ENCODE assay signal across 1 cellular context in genomic region chr4:98995183-98996055, GRCh38.
TF ChIP-seq lines count a peak whose summit lies in the region.

METAP1 (plus strand) TSS chr4:98995721; CDS start chr4:98995754, 33 bp downstream.

TF ChIP-seq in HepG2, 621 proteins besides CTCF, POLR2A, EP300 and RAD21 (continued from another document and continues in another):
- TF ChIP-seq, protein P1, sequence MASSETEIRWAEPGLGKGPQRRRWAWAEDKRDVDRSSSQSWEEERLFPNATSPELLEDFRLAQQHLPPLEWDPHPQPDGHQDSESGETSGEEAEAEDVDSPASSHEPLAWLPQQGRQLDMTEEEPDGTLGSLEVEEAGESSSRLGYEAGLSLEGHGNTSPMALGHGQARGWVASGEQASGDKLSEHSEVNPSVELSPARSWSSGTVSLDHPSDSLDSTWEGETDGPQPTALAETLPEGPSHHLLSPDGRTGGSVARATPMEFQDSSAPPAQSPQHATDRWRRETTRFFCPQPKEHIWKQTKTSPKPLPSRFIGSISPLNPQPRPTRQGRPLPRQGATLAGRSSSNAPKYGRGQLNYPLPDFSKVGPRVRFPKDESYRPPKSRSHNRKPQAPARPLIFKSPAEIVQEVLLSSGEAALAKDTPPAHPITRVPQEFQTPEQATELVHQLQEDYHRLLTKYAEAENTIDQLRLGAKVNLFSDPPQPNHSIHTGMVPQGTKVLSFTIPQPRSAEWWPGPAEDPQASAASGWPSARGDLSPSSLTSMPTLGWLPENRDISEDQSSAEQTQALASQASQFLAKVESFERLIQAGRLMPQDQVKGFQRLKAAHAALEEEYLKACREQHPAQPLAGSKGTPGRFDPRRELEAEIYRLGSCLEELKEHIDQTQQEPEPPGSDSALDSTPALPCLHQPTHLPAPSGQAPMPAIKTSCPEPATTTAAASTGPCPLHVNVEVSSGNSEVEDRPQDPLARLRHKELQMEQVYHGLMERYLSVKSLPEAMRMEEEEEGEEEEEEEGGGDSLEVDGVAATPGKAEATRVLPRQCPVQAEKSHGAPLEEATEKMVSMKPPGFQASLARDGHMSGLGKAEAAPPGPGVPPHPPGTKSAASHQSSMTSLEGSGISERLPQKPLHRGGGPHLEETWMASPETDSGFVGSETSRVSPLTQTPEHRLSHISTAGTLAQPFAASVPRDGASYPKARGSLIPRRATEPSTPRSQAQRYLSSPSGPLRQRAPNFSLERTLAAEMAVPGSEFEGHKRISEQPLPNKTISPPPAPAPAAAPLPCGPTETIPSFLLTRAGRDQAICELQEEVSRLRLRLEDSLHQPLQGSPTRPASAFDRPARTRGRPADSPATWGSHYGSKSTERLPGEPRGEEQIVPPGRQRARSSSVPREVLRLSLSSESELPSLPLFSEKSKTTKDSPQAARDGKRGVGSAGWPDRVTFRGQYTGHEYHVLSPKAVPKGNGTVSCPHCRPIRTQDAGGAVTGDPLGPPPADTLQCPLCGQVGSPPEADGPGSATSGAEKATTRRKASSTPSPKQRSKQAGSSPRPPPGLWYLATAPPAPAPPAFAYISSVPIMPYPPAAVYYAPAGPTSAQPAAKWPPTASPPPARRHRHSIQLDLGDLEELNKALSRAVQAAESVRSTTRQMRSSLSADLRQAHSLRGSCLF (CRISPR knock-in tag; IDR thresholded peaks at IDR 0.05; ENCODE audit: borderline replicate concordance), result no peak
- TF ChIP-seq NCOA1 (CRISPR knock-in tag; IDR thresholded peaks at IDR 0.05) (peak; percentile 91), ZC3H4 (CRISPR knock-in tag; IDR thresholded peaks at IDR 0.05; ENCODE audit: borderline replicate concordance) (no peak), STAG1 (CRISPR knock-in tag; IDR thresholded peaks at IDR 0.05) (peak; percentile 92), HDAC2 (CRISPR knock-in tag; IDR thresholded peaks at IDR 0.05) (0 out of 2 replicates have a peak, but pooled peaks have one; percentile 52), SP1 (IDR thresholded peaks at IDR 0.05) (no peak), SP1 (CRISPR knock-in tag; IDR thresholded peaks at IDR 0.05) (peak; percentile 8; the same call in 1 of the 2 replicates), ZNF790 (CRISPR knock-in tag; IDR thresholded peaks at IDR 0.05; ENCODE audit: borderline replicate concordance) (no peak), ZNF337 (CRISPR knock-in tag; IDR thresholded peaks at IDR 0.05; ENCODE audit: borderline replicate concordance, low read depth) (no peak), ZNF670 (CRISPR knock-in tag; IDR thresholded peaks at IDR 0.05; ENCODE audit: borderline replicate concordance) (peak; percentile 24; the same call in 1 of the 2 replicates), ARNT (IDR thresholded peaks at IDR 0.05) (no peak), PAWR (CRISPR knock-in tag; IDR thresholded peaks at IDR 0.05; ENCODE audit: borderline replicate concordance) (0 out of 2 replicates have a peak, but pooled peaks have one; percentile 80), ZNF749 (CRISPR knock-in tag; IDR thresholded peaks at IDR 0.05; ENCODE audit: borderline replicate concordance) (no peak), PTBP1 (IDR thresholded peaks at IDR 0.05; ENCODE audit: low read depth, low read length, poor library complexity, severe bottlenecking) (no peak), MIER2 (CRISPR knock-in tag; IDR thresholded peaks at IDR 0.05) (no peak; the same call in 1 of the 2 replicates), TEAD2 (CRISPR knock-in tag; IDR thresholded peaks at IDR 0.05) (no peak), SALL1 (CRISPR knock-in tag; IDR thresholded peaks at IDR 0.05) (peak; percentile 80), ARNTL (CRISPR knock-in tag; IDR thresholded peaks at IDR 0.05) (peak; percentile 31; the same call in 1 of the 2 replicates), ESRRA (CRISPR knock-in tag; IDR thresholded peaks at IDR 0.05; ENCODE audit: low read depth) (no peak), NFIB (CRISPR knock-in tag; IDR thresholded peaks at IDR 0.05; ENCODE audit: borderline replicate concordance) (no peak), FOXA1 (IDR thresholded peaks at IDR 0.05) (no peak), FOXA1 (CRISPR knock-in tag; IDR thresholded peaks at IDR 0.05) (0 out of 2 replicates have a peak, but pooled peaks have one; percentile 16), ZFX (CRISPR knock-in tag; IDR thresholded peaks at IDR 0.05; ENCODE audit: low read depth) (peak; percentile 67), ZNF557 (CRISPR knock-in tag; IDR thresholded peaks at IDR 0.05) (no peak), ZNF350 (CRISPR knock-in tag; IDR thresholded peaks at IDR 0.05; ENCODE audit: borderline replicate concordance, low read depth) (peak; percentile 65; the same call in 1 of the 2 replicates), ZBTB38 (CRISPR knock-in tag; IDR thresholded peaks at IDR 0.05) (peak; percentile 80; the same call in 1 of the 2 replicates), NFKB2 (CRISPR knock-in tag; IDR thresholded peaks at IDR 0.05; ENCODE audit: borderline replicate concordance) (peak; percentile 78; the same call in 1 of the 2 replicates), DMAP1 (CRISPR knock-in tag; IDR thresholded peaks at IDR 0.05) (peak; percentile 90), CHCHD3 (CRISPR knock-in tag; IDR thresholded peaks at IDR 0.05) (peak; percentile 91), IKZF1 (IDR thresholded peaks at IDR 0.05) (no peak), ZNF431 (CRISPR knock-in tag; IDR thresholded peaks at IDR 0.05; ENCODE audit: borderline replicate concordance, low read depth) (no peak; the same call in 1 of the 2 replicates), TCF7 (IDR thresholded peaks at IDR 0.05; ENCODE audit: low read depth) (no peak), ZNF615 (CRISPR knock-in tag; IDR thresholded peaks at IDR 0.05; ENCODE audit: borderline replicate concordance) (no peak), SMAD3 (CRISPR knock-in tag; IDR thresholded peaks at IDR 0.05) (peak; percentile 35; the same call in 1 of the 2 replicates), TRIM24 (CRISPR knock-in tag; IDR thresholded peaks at IDR 0.05) (no peak), RARA (CRISPR knock-in tag; IDR thresholded peaks at IDR 0.05) (peak; percentile 12; the same call in 1 of the 2 replicates), ZNF441 (CRISPR knock-in tag; IDR thresholded peaks at IDR 0.05; ENCODE audit: borderline replicate concordance) (no peak; the same call in 1 of the 2 replicates), JUND (CRISPR knock-in tag; IDR thresholded peaks at IDR 0.05) (no peak), POLR2G (IDR thresholded peaks at IDR 0.05; ENCODE audit: low read depth, low read length) (peak; percentile 87), SIN3B (IDR thresholded peaks at IDR 0.05; ENCODE audit: low read length) (no peak), TFAP4 (IDR thresholded peaks at IDR 0.05; ENCODE audit: borderline replicate concordance, low read depth) (no peak)
- TF ChIP-seq, protein P2, sequence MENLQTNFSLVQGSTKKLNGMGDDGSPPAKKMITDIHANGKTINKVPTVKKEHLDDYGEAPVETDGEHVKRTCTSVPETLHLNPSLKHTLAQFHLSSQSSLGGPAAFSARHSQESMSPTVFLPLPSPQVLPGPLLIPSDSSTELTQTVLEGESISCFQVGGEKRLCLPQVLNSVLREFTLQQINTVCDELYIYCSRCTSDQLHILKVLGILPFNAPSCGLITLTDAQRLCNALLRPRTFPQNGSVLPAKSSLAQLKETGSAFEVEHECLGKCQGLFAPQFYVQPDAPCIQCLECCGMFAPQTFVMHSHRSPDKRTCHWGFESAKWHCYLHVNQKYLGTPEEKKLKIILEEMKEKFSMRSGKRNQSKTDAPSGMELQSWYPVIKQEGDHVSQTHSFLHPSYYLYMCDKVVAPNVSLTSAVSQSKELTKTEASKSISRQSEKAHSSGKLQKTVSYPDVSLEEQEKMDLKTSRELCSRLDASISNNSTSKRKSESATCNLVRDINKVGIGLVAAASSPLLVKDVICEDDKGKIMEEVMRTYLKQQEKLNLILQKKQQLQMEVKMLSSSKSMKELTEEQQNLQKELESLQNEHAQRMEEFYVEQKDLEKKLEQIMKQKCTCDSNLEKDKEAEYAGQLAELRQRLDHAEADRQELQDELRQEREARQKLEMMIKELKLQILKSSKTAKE (CRISPR knock-in tag; IDR thresholded peaks at IDR 0.05; ENCODE audit: borderline replicate concordance), result peak; percentile 19; the same call in 1 of the 2 replicates
- TF ChIP-seq, protein P3, sequence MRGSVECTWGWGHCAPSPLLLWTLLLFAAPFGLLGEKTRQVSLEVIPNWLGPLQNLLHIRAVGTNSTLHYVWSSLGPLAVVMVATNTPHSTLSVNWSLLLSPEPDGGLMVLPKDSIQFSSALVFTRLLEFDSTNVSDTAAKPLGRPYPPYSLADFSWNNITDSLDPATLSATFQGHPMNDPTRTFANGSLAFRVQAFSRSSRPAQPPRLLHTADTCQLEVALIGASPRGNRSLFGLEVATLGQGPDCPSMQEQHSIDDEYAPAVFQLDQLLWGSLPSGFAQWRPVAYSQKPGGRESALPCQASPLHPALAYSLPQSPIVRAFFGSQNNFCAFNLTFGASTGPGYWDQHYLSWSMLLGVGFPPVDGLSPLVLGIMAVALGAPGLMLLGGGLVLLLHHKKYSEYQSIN (CRISPR knock-in tag; IDR thresholded peaks at IDR 0.05; ENCODE audit: borderline replicate concordance), result no peak
- TF ChIP-seq, protein P4, sequence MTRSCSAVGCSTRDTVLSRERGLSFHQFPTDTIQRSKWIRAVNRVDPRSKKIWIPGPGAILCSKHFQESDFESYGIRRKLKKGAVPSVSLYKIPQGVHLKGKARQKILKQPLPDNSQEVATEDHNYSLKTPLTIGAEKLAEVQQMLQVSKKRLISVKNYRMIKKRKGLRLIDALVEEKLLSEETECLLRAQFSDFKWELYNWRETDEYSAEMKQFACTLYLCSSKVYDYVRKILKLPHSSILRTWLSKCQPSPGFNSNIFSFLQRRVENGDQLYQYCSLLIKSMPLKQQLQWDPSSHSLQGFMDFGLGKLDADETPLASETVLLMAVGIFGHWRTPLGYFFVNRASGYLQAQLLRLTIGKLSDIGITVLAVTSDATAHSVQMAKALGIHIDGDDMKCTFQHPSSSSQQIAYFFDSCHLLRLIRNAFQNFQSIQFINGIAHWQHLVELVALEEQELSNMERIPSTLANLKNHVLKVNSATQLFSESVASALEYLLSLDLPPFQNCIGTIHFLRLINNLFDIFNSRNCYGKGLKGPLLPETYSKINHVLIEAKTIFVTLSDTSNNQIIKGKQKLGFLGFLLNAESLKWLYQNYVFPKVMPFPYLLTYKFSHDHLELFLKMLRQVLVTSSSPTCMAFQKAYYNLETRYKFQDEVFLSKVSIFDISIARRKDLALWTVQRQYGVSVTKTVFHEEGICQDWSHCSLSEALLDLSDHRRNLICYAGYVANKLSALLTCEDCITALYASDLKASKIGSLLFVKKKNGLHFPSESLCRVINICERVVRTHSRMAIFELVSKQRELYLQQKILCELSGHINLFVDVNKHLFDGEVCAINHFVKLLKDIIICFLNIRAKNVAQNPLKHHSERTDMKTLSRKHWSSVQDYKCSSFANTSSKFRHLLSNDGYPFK (CRISPR knock-in tag; IDR thresholded peaks at IDR 0.05; ENCODE audit: borderline replicate concordance), result peak; percentile 47; the same call in 1 of the 2 replicates
- TF ChIP-seq, protein P5, sequence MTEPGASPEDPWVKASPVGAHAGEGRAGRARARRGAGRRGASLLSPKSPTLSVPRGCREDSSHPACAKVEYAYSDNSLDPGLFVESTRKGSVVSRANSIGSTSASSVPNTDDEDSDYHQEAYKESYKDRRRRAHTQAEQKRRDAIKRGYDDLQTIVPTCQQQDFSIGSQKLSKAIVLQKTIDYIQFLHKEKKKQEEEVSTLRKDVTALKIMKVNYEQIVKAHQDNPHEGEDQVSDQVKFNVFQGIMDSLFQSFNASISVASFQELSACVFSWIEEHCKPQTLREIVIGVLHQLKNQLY (CRISPR knock-in tag; IDR thresholded peaks at IDR 0.05), result no peak
- TF ChIP-seq, protein P6, sequence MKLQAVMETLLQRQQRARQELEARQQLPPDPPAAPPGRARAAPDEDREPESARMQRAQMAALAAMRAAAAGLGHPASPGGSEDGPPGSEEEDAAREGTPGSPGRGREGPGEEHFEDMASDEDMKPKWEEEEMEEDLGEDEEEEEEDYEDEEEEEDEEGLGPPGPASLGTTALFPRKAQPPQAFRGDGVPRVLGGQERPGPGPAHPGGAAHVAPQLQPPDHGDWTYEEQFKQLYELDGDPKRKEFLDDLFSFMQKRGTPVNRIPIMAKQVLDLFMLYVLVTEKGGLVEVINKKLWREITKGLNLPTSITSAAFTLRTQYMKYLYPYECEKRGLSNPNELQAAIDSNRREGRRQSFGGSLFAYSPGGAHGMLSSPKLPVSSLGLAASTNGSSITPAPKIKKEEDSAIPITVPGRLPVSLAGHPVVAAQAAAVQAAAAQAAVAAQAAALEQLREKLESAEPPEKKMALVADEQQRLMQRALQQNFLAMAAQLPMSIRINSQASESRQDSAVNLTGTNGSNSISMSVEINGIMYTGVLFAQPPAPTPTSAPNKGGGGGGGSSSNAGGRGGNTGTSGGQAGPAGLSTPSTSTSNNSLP (IDR thresholded peaks at IDR 0.05; ENCODE audit: low read depth, low read length), result no peak; the same call in 1 of the 2 replicates
- TF ChIP-seq, protein P7, sequence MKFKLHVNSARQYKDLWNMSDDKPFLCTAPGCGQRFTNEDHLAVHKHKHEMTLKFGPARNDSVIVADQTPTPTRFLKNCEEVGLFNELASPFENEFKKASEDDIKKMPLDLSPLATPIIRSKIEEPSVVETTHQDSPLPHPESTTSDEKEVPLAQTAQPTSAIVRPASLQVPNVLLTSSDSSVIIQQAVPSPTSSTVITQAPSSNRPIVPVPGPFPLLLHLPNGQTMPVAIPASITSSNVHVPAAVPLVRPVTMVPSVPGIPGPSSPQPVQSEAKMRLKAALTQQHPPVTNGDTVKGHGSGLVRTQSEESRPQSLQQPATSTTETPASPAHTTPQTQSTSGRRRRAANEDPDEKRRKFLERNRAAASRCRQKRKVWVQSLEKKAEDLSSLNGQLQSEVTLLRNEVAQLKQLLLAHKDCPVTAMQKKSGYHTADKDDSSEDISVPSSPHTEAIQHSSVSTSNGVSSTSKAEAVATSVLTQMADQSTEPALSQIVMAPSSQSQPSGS (CRISPR knock-in tag; IDR thresholded peaks at IDR 0.05), result 0 out of 2 replicates have a peak, but pooled peaks have one; percentile 46
- TF ChIP-seq, protein P8, sequence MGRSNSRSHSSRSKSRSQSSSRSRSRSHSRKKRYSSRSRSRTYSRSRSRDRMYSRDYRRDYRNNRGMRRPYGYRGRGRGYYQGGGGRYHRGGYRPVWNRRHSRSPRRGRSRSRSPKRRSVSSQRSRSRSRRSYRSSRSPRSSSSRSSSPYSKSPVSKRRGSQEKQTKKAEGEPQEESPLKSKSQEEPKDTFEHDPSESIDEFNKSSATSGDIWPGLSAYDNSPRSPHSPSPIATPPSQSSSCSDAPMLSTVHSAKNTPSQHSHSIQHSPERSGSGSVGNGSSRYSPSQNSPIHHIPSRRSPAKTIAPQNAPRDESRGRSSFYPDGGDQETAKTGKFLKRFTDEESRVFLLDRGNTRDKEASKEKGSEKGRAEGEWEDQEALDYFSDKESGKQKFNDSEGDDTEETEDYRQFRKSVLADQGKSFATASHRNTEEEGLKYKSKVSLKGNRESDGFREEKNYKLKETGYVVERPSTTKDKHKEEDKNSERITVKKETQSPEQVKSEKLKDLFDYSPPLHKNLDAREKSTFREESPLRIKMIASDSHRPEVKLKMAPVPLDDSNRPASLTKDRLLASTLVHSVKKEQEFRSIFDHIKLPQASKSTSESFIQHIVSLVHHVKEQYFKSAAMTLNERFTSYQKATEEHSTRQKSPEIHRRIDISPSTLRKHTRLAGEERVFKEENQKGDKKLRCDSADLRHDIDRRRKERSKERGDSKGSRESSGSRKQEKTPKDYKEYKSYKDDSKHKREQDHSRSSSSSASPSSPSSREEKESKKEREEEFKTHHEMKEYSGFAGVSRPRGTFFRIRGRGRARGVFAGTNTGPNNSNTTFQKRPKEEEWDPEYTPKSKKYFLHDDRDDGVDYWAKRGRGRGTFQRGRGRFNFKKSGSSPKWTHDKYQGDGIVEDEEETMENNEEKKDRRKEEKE (IDR thresholded peaks at IDR 0.05), result no peak
